In genomic region chr19:7701654-7702457, GRCh38 we compare ENCODE assay signal across 11 cellular contexts. TPM values are rescaled to one million over a fixed set of nuclear protein-coding genes. Genes with fewer than 3 reads are reported as not detected.
DNase-seq lines count a peak whose midpoint lies in the region; ATAC-seq and TF ChIP-seq lines count a peak whose summit lies in the region.
"Had no signal": no experiment of that assay in that cellular context is flagged by ENCODE, and none has a peak within 500 bp of the region (broad histone marks: within the 10 kb centered on the region; RNA-seq: fewer than 3 reads in every experiment).

FCER2 (minus strand) TSS chr19:7702131; CDS start chr19:7699760, 2,371 bp downstream.

- H3K4me3 ChIP-seq in BLaER1 (no peak within 1 kb of the TSS), NB4 (ENCODE audit: low read depth, low read length) (no peak within 1 kb of the TSS)

- no peak for TF ChIP-seq POLR2A in NB4 (IDR thresholded peaks at IDR 0.05; ENCODE audit: extremely low read depth, insufficient read length)

- intact Hi-C loops in posterior vena cava (cut with DNase I), result no loop called here

- H3K27ac ChIP-seq in BLaER1, result peak within 1 kb of the TSS; percentile 19
- no peak within 1 kb of the TSS for H3K27ac ChIP-seq in RWPE1

- H4K20me1 ChIP-seq in BLaER1, result no peaks in the 10 kb centered on the region

- H3K4me2 ChIP-seq in BLaER1, result peak within 1 kb of the TSS; percentile 63

- H3K9ac ChIP-seq in BLaER1, result peak within 1 kb of the TSS; percentile 40; the same call in 1 of the 2 replicates

- DNase-seq in NB4 (ENCODE audit: low read depth) (peak; percentile 64), NCI-H1436 treated with DMSO at 0.1 percent for 48 hours (lab: John Stamatoyannopoulos, UW) (no peak), posterior vena cava (ENCODE audit: low spot score) (no peak), NCI-H2029 (lab: John Stamatoyannopoulos, UW) (no peak), RWPE1 (ENCODE audit: low spot score) (no peak)
- DNase-seq: erythroblast; stimulated activated CD4-positive, alpha-beta T cell treated with anti-CD3 and anti-CD28 coated beads, Interleukin-2, amount 100 ng/mL, for 48 hours had no signal

- ATAC-seq in GM18873 (IDR thresholded peaks at IDR 0.05; ENCODE audit: low FRiP score, unreplicated experiment) (peak; percentile 49), HG02623 (IDR thresholded peaks at IDR 0.05; ENCODE audit: unreplicated experiment) (peak; percentile 50)
- ATAC-seq: Panc1 had no signal

- H3K36me3 ChIP-seq in BLaER1, result no peaks in the 10 kb centered on the region

- peaks cover 69% of the 10 kb centered on the region for H3K4me1 ChIP-seq in BLaER1

- CTCF ChIA-PET in RWPE1 (lab: Yijun Ruan, JAX), result interaction anchor here (0.7 kb wide), 1 partner anchor 45 kb away, joined by 3 read pairs; no protein-coding TSS in a partner anchor

- POLR2A ChIA-PET in RWPE1 (lab: Yijun Ruan, JAX; ENCODE audit: low non-redundant PET), result interaction anchor here (0.5 kb wide), 1 partner anchor 111 kb away, joined by 5 read pairs; no protein-coding TSS in a partner anchor

- no peak for TF ChIP-seq CTCF in NB4 (IDR thresholded peaks at IDR 0.05; ENCODE audit: low read depth, low read length)
- no peak for TF ChIP-seq CTCF in RWPE1 (conservative IDR thresholded peaks at IDR 0.05; ENCODE audit: low read depth)

- no peaks in the 10 kb centered on the region for H3K9me3 ChIP-seq in BLaER1

- no peaks in the 10 kb centered on the region for H3K27me3 ChIP-seq in BLaER1

RNA-seq across cellular contexts. Expression of gene FCER2, which starts in this region (rescaled TPM):
- total RNA-seq in posterior vena cava, result under 1 TPM; 0.23 to 0.71 TPM
